8 cellular contexts compared by ENCODE assay signal in genomic region chr11:66855574-66856495, GRCh38. TPM values are rescaled to one million over a fixed set of nuclear protein-coding genes. Genes with fewer than 3 reads are reported as not detected.
DNase-seq lines count a peak whose midpoint lies in the region; ATAC-seq, FAIRE-seq and TF ChIP-seq lines count a peak whose summit lies in the region.

No MANE protein-coding gene starts in this region.

- H3K79me1 ChIP-seq in neuronal stem cell (ENCODE audit: low read depth, low read length), result peaks cover 9% of the 10 kb centered on the region

- peak; percentile 60 to 78 for TF ChIP-seq POLR2A in Peyer's patch (IDR thresholded peaks at IDR 0.05)
- no peak for TF ChIP-seq POLR2A in suprapubic skin (IDR thresholded peaks at IDR 0.05)

- no peak for TF ChIP-seq CTCF in KMS-11 (conservative IDR thresholded peaks at IDR 0.05; ENCODE audit: low read depth, low read length)
- TF ChIP-seq CTCF in Peyer's patch (IDR thresholded peaks at IDR 0.05), result no peak
- no peak for TF ChIP-seq CTCF in suprapubic skin (IDR thresholded peaks at IDR 0.05)

- peak overlapping the region; percentile 35 for H2BK120ac ChIP-seq in neuronal stem cell (ENCODE audit: low read depth, low read length)

- H3K4me1 ChIP-seq in KMS-11 (ENCODE audit: low read depth, poor library complexity, severe bottlenecking) (peaks cover 10% of the 10 kb centered on the region), Peyer's patch (peaks cover 0 to 15% (median 3%) of the 10 kb centered on the region in 4 donors), neuronal stem cell (ENCODE audit: control insufficient read depth in 2 of 2, insufficient read depth in 1 of 2, low read depth in 1 of 2, low read length in 2 of 2) (peaks cover 4 to 14% of the 10 kb centered on the region in 2 donors), suprapubic skin (peaks cover 32% of the 10 kb centered on the region)

- H3K27ac ChIP-seq in KMS-11 (peak overlapping the region; percentile 75), Peyer's patch (peak overlapping the region; percentile 83 to 88 (median 86)), neuronal stem cell (replicated peaks; ENCODE audit: low read length) (peak overlapping the region; percentile 57), suprapubic skin (peak overlapping the region; percentile 91)

- H3K9me3 ChIP-seq in Peyer's patch, result no peaks in the 10 kb centered on the region
- no peaks in the 10 kb centered on the region for H3K9me3 ChIP-seq in neuronal stem cell (replicated peaks in 1 of 2; ENCODE audit: control insufficient read depth in 2 of 2, insufficient read depth in 1 of 2, low read depth in 1 of 2, low read length in 2 of 2)
- no peaks in the 10 kb centered on the region for H3K9me3 ChIP-seq in suprapubic skin

- H3K4me2 ChIP-seq in KMS-11 (peak overlapping the region; percentile 99), neuronal stem cell (ENCODE audit: insufficient read depth, low read length, poor library complexity, severe bottlenecking) (peak overlapping the region; percentile 99)

- peak overlapping the region; percentile 90 for H3K18ac ChIP-seq in neuronal stem cell (ENCODE audit: low read length)

- H3K4me3 ChIP-seq in KMS-11 (IDR thresholded peaks at IDR 0.05; ENCODE audit: insufficient read depth, low read depth, low read length), result no peak overlapping the region
- peak overlapping the region; percentile 60 to 68 (median 65) for H3K4me3 ChIP-seq in Peyer's patch
- peak overlapping the region; percentile 97 to 98 for H3K4me3 ChIP-seq in neuronal stem cell (ENCODE audit: low read length in 2 of 2)
- peak overlapping the region; percentile 77 for H3K4me3 ChIP-seq in suprapubic skin

- peak overlapping the region; percentile 4 for H2BK12ac ChIP-seq in neuronal stem cell (ENCODE audit: low read length)

- H3K23ac ChIP-seq in neuronal stem cell (ENCODE audit: low read depth, low read length, poor library complexity), result peak overlapping the region; percentile 85

- ATAC-seq in GM21619 (IDR thresholded peaks at IDR 0.05; ENCODE audit: unreplicated experiment), result peak; percentile 73

- H2AK5ac ChIP-seq in neuronal stem cell (ENCODE audit: low read depth, low read length), result peak overlapping the region; percentile 86

- H3K36me3 ChIP-seq in KMS-11 (ENCODE audit: insufficient read depth) (no peaks in the 10 kb centered on the region), Peyer's patch (peaks cover 0 to under 1% (median 0%) of the 10 kb centered on the region in 3 donors), neuronal stem cell (replicated peaks in 1 of 2; ENCODE audit: control insufficient read depth in 2 of 2, insufficient read depth in 2 of 2, low read length in 2 of 2) (peaks cover 0 to 14% of the 10 kb centered on the region in 2 donors), suprapubic skin (peaks cover 18% of the 10 kb centered on the region)

- peak overlapping the region; percentile 33 for H4K8ac ChIP-seq in neuronal stem cell (ENCODE audit: low read depth, low read length)

- DNase-seq in DMS79 (lab: John Stamatoyannopoulos, UW), result peak; percentile 87
- peak; percentile 86 to 97 (median 95) for DNase-seq in Peyer's patch
- DNase-seq in activated naive CD4-positive, alpha-beta T cell treated with Interleukin-2 at 50 U/mL for 16 hours, result peak; percentile 85
- peak; percentile 100 for DNase-seq in frontal cortex (ENCODE audit: low spot score in 2 of 2)
- peak; percentile 90 for DNase-seq in neuronal stem cell (ENCODE audit: low spot score)
- DNase-seq in suprapubic skin (ENCODE audit: low spot score in 2 of 2), result peak; percentile 94 to 95

- FAIRE-seq in frontal cortex (lab: Jason Lieb, UNC), result no peak

- WGBS in neuronal stem cell (ENCODE audit: extremely low coverage in 2 of 2, insufficient read length in 2 of 2, insufficient replicate concordance in 1 of 2), 2 donors, result no CpG with 5 or more reads among the region's 51 CpGs
- WGBS in suprapubic skin, result 46% methylated on average over 3 of the region's 51 CpGs

- peak overlapping the region; percentile 75 for H2BK5ac ChIP-seq in neuronal stem cell (ENCODE audit: low read length)

- no peaks in the 10 kb centered on the region for H3K27me3 ChIP-seq in KMS-11 (ENCODE audit: insufficient read depth, low read depth)
- H3K27me3 ChIP-seq in Peyer's patch, result no peaks in the 10 kb centered on the region
- H3K27me3 ChIP-seq in neuronal stem cell (ENCODE audit: control insufficient read depth in 3 of 3, insufficient read depth in 3 of 3, low read depth in 1 of 3, low read length in 3 of 3), result no peaks in the 10 kb centered on the region
- H3K27me3 ChIP-seq in suprapubic skin, result no peaks in the 10 kb centered on the region

- H3K9ac ChIP-seq in KMS-11 (peak overlapping the region; percentile 88), neuronal stem cell (ENCODE audit: low read depth, low read length, poor library complexity) (peak overlapping the region; percentile 90)

- TF ChIP-seq EP300 in suprapubic skin (IDR thresholded peaks at IDR 0.05), result no peak

- H3K79me2 ChIP-seq in KMS-11 (ENCODE audit: insufficient read depth, low read depth), result peaks cover 9% of the 10 kb centered on the region; the same call in 1 of the 2 replicates

- no peak overlapping the region for H3K4ac ChIP-seq in neuronal stem cell (ENCODE audit: low read length)

- H3K14ac ChIP-seq in neuronal stem cell (ENCODE audit: low read length), result peak overlapping the region; percentile 22

- H2AFZ ChIP-seq in KMS-11 (ENCODE audit: low read depth) (peak overlapping the region; percentile 86), neuronal stem cell (ENCODE audit: low read length) (peak overlapping the region; percentile 99)

- peak overlapping the region; percentile 34 for H2BK15ac ChIP-seq in neuronal stem cell (ENCODE audit: low read length)

- peak overlapping the region; percentile 38 for H4K91ac ChIP-seq in neuronal stem cell (ENCODE audit: low read depth, low read length, poor library complexity)

- H4K20me1 ChIP-seq in KMS-11 (ENCODE audit: insufficient read depth), result no peaks in the 10 kb centered on the region

RNA-seq across cellular contexts. Expression of gene LRFN4, which starts 1.0 kb away (rescaled TPM):
- total RNA-seq in Peyer's patch (1 to 10 TPM; 2.5 to 9.0 (median 4.3) TPM), frontal cortex (44.0 TPM), suprapubic skin (1 to 10 TPM; 6.0 to 8.5 (median 8.3) TPM)
- 19.8 TPM for polyA plus RNA-seq in neuronal stem cell (2013, experiment 1 of 2)
- 20.8 TPM for polyA plus RNA-seq in neuronal stem cell (2013, experiment 2 of 2)

RNA-seq across cellular contexts. Expression of gene RCE1, which starts 12.6 kb away (rescaled TPM):
- total RNA-seq in Peyer's patch (10 to 100 TPM in 3 of 4 donors, 1 to 10 TPM in 1; 6.6 to 57.7 (median 38.0) TPM), frontal cortex (9.8 TPM), suprapubic skin (10 to 100 TPM; 32.2 to 54.4 (median 42.8) TPM)
- 25.4 TPM for polyA plus RNA-seq in neuronal stem cell (2013, experiment 1 of 2)
- 23.9 TPM for polyA plus RNA-seq in neuronal stem cell (2013, experiment 2 of 2)

Comparison
In these comparisons a context has a peak if more than half of its experiments do, and no peak if none do; other contexts are left out.
1. POLR2A ChIP-seq: peak in Peyer's patch (2 of 2); none in suprapubic skin (0 of 2).
2. Peak in every context shown above with its lines, with median percentiles within 50 percentile points of each other: DNase-seq and H3K27ac ChIP-seq.